Comparison of ENCODE assay signal across 1 cellular context in genomic region chr7:100694196-100694745, GRCh38.
TF ChIP-seq lines count a peak whose summit lies in the region.

TSS of gene GIGYF1 (minus strand) at chr7:100694250. CDS start at chr7:100688238, 6,012 bp downstream.

TF ChIP-seq in K562, 482 proteins besides CTCF, POLR2A, EP300 and RAD21 (continued from another document and continues in another):
- TF ChIP-seq ETS1 (conservative IDR thresholded peaks at IDR 0.05; ENCODE audit: control insufficient read depth, low read depth, low read length) (peak; percentile 46), PCBP1 (IDR thresholded peaks at IDR 0.05; ENCODE audit: low read depth, low read length, poor library complexity, severe bottlenecking) (peak; percentile 71), RCOR1 (IDR thresholded peaks at IDR 0.05; ENCODE audit: borderline replicate concordance in 1 of 2, low read depth in 2 of 2, low read length in 2 of 2) (peak in 1 of 2 experiments; percentile 49; a peak in 1 of 4 replicates), RNF2 (IDR thresholded peaks at IDR 0.05) (0 out of 2 replicates have a peak, but pooled peaks have one; percentile 66), IRF9 (tag; IDR thresholded peaks at IDR 0.05) (no peak), GMEB1 (CRISPR knock-in tag; IDR thresholded peaks at IDR 0.05) (peak; percentile 37), KLF16 (IDR thresholded peaks at IDR 0.05) (0 out of 2 replicates have a peak, but pooled peaks have one; percentile 10), ZNF449 (CRISPR knock-in tag; IDR thresholded peaks at IDR 0.05) (0 out of 2 replicates have a peak, but pooled peaks have one; percentile 50), ZFX (CRISPR knock-in tag; IDR thresholded peaks at IDR 0.05) (peak; percentile 75), ZNF592 (IDR thresholded peaks at IDR 0.05) (no peak), RBM25 (IDR thresholded peaks at IDR 0.05; ENCODE audit: low read depth, low read length, severe bottlenecking) (no peak), MAFF (IDR thresholded peaks at IDR 0.05; ENCODE audit: low read length) (no peak), CREB1 (IDR thresholded peaks at IDR 0.05) (peak; percentile 26; the same call in 1 of the 2 replicates), CREB1 (CRISPR knock-in tag; IDR thresholded peaks at IDR 0.05) (no peak), ZNF395 (CRISPR knock-in tag; IDR thresholded peaks at IDR 0.05) (peak; percentile 67; the same call in 1 of the 2 replicates), POLR2B (IDR thresholded peaks at IDR 0.05; ENCODE audit: low read depth, partially characterized antibody) (no peak), CCNT2 (IDR thresholded peaks at IDR 0.05; ENCODE audit: borderline replicate concordance, extremely low read depth, insufficient read length, low read depth, low read length) (peak; percentile 48), ZBTB7A (IDR thresholded peaks at IDR 0.05; ENCODE audit: borderline replicate concordance, control insufficient read depth, low read depth, low read length) (peak; percentile 93), POLR2AphosphoS2 (IDR thresholded peaks at IDR 0.05; ENCODE audit: low read length) (no peak), CBX3 (IDR thresholded peaks at IDR 0.05; ENCODE audit: borderline replicate concordance in 1 of 2, low read length in 2 of 2) (peak in 1 of 2 experiments; percentile 34; a peak in 1 of 3 replicates), SIN3A (IDR thresholded peaks at IDR 0.05; ENCODE audit: borderline replicate concordance in 2 of 2, control insufficient read depth in 1 of 2, low read depth in 2 of 2, low read length in 2 of 2) (peak in 1 of 2 experiments; percentile 17; a peak in 1 of 4 replicates), ATF7 (IDR thresholded peaks at IDR 0.05) (no peak), MYC (IDR thresholded peaks at IDR 0.05; ENCODE audit: low read depth, low read length) (peak; percentile 54; the same call in 1 of the 2 replicates), MYC (CRISPR knock-in tag; IDR thresholded peaks at IDR 0.05; ENCODE audit: borderline replicate concordance, low read depth) (no peak), ZNF175 (CRISPR knock-in tag; IDR thresholded peaks at IDR 0.05; ENCODE audit: low read depth) (0 out of 2 replicates have a peak, but pooled peaks have one; percentile 48), KDM1A (IDR thresholded peaks at IDR 0.05) (0 out of 4 replicates have a peak, but pooled peaks of 1 of the 2 experiments have one; percentile 8)
- TF ChIP-seq, protein P1, sequence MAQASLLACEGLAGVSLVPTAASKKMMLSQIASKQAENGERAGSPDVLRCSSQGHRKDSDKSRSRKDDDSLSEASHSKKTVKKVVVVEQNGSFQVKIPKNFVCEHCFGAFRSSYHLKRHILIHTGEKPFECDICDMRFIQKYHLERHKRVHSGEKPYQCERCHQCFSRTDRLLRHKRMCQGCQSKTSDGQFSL (CRISPR knock-in tag; IDR thresholded peaks at IDR 0.05), result peak; percentile 70; the same call in 1 of the 2 replicates
- TF ChIP-seq, protein P1 (tag; IDR thresholded peaks at IDR 0.05), result peak in 1 of 2 experiments; percentile 93; a peak in 2 of 4 replicates
- TF ChIP-seq, protein P2, sequence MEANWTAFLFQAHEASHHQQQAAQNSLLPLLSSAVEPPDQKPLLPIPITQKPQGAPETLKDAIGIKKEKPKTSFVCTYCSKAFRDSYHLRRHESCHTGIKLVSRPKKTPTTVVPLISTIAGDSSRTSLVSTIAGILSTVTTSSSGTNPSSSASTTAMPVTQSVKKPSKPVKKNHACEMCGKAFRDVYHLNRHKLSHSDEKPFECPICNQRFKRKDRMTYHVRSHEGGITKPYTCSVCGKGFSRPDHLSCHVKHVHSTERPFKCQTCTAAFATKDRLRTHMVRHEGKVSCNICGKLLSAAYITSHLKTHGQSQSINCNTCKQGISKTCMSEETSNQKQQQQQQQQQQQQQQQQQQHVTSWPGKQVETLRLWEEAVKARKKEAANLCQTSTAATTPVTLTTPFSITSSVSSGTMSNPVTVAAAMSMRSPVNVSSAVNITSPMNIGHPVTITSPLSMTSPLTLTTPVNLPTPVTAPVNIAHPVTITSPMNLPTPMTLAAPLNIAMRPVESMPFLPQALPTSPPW (CRISPR knock-in tag; IDR thresholded peaks at IDR 0.05), result peak; percentile 100
- TF ChIP-seq, protein P3, sequence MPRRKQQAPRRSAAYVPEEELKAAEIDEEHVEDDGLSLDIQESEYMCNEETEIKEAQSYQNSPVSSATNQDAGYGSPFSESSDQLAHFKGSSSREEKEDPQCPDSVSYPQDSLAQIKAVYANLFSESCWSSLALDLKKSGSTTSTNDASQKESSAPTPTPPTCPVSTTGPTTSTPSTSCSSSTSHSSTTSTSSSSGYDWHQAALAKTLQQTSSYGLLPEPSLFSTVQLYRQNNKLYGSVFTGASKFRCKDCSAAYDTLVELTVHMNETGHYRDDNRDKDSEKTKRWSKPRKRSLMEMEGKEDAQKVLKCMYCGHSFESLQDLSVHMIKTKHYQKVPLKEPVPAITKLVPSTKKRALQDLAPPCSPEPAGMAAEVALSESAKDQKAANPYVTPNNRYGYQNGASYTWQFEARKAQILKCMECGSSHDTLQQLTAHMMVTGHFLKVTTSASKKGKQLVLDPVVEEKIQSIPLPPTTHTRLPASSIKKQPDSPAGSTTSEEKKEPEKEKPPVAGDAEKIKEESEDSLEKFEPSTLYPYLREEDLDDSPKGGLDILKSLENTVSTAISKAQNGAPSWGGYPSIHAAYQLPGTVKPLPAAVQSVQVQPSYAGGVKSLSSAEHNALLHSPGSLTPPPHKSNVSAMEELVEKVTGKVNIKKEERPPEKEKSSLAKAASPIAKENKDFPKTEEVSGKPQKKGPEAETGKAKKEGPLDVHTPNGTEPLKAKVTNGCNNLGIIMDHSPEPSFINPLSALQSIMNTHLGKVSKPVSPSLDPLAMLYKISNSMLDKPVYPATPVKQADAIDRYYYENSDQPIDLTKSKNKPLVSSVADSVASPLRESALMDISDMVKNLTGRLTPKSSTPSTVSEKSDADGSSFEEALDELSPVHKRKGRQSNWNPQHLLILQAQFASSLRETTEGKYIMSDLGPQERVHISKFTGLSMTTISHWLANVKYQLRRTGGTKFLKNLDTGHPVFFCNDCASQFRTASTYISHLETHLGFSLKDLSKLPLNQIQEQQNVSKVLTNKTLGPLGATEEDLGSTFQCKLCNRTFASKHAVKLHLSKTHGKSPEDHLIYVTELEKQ (CRISPR knock-in tag; IDR thresholded peaks at IDR 0.05), result no peak
- TF ChIP-seq, protein P4, sequence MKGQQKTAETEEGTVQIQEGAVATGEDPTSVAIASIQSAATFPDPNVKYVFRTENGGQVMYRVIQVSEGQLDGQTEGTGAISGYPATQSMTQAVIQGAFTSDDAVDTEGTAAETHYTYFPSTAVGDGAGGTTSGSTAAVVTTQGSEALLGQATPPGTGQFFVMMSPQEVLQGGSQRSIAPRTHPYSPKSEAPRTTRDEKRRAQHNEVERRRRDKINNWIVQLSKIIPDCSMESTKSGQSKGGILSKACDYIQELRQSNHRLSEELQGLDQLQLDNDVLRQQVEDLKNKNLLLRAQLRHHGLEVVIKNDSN (CRISPR knock-in tag; IDR thresholded peaks at IDR 0.05), result peak; percentile 79
- TF ChIP-seq, protein P5, sequence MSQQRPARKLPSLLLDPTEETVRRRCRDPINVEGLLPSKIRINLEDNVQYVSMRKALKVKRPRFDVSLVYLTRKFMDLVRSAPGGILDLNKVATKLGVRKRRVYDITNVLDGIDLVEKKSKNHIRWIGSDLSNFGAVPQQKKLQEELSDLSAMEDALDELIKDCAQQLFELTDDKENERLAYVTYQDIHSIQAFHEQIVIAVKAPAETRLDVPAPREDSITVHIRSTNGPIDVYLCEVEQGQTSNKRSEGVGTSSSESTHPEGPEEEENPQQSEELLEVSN (IDR thresholded peaks at IDR 0.05; ENCODE audit: borderline replicate concordance in 1 of 2, extremely low read depth in 1 of 2, insufficient read depth in 1 of 2, insufficient read length in 1 of 2, low read depth in 1 of 2, low read length in 1 of 2, poor library complexity in 1 of 2, severe bottlenecking in 1 of 2), result peak; percentile 95 to 99
- TF ChIP-seq, protein P6, sequence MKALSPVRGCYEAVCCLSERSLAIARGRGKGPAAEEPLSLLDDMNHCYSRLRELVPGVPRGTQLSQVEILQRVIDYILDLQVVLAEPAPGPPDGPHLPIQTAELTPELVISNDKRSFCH (CRISPR knock-in tag; IDR thresholded peaks at IDR 0.05), result no peak
- TF ChIP-seq, protein P6 (tag; IDR thresholded peaks at IDR 0.05), result no peak
